23 cellular contexts compared by ENCODE assay signal in the genomic region with DNA sequence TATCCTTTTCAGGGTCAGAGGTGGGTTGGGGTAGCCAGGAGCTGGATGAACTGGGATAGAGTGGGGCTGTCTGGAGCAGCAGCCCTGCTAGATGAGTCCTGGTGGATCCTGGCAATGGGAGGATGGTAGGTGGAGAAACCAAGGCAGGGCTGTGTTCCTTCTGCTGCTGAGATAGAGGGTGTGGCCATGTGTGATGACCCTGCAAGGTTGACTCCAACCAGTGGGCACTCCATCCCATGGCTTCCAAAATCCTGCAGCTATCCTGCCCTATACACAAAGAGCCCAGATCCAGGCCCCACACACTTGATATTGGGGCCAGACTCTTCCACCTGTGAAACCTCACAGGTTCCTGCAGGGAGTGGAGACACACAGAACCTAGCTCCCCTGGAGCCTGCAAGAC. TPM values are rescaled to one million over a fixed set of nuclear protein-coding genes. Genes with fewer than 3 reads are reported as not detected.
DNase-seq lines count a peak whose midpoint lies in the region; ATAC-seq and TF ChIP-seq lines count a peak whose summit lies in the region.
"Had no signal": no experiment of that assay in that cellular context is flagged by ENCODE, and none has a peak within 500 bp of the region (broad histone marks: within the 10 kb centered on the region; RNA-seq: fewer than 3 reads in every experiment).

No MANE protein-coding gene starts in this region.

- H3K4me3 ChIP-seq in suprapubic skin, result no peak overlapping the region
- H3K4me3 ChIP-seq: cardiac muscle cell, esophagus muscularis mucosa, gastroesophageal sphincter, GM23248, smooth muscle cell had no signal

- peaks cover 48% of the 10 kb centered on the region for H3K36me3 ChIP-seq in suprapubic skin

- H3K4me1 Mint-ChIP-seq in stimulated activated naive CD8-positive, alpha-beta T cell treated with anti-CD3 and anti-CD28 coated beads, Interleukin-15, Interleukin-2, amounts not matched to agents 100 ng/mL and 50 ng/mL, for 24 hours (ENCODE audit: low read depth), result peaks cover 27% of the 10 kb centered on the region
- H3K4me1 Mint-ChIP-seq in activated T-helper 1 cell treated with anti-CD3 and anti-CD28 coated beads, Interleukin-12 subunit alpha, Interleukin-12 subunit beta, Interleukin-2, Interleukin-4 antibody, amounts not matched to agents 30 ng/mL and 10 ng/mL and 1 ng/mL, durations not matched to agents 14 hours and 24 hours and 36 hours (ENCODE audit: low read depth), result peaks cover 29% of the 10 kb centered on the region
- H3K4me1 Mint-ChIP-seq in immature natural killer cell, result peaks cover 22 to 37% of the 10 kb centered on the region in 2 donors

- no peak for TF ChIP-seq POLR2A in suprapubic skin (IDR thresholded peaks at IDR 0.05)

- H3K27ac ChIP-seq in suprapubic skin, result no peak overlapping the region
- H3K27ac ChIP-seq: neutrophil, WERI-Rb-1 had no signal

- no peak overlapping the region for H3K4me3 Mint-ChIP-seq in stimulated activated naive CD8-positive, alpha-beta T cell treated with anti-CD3 and anti-CD28 coated beads, Interleukin-15, Interleukin-2, amounts not matched to agents 100 ng/mL and 50 ng/mL, for 24 hours
- H3K4me3 Mint-ChIP-seq in activated T-helper 1 cell treated with anti-CD3 and anti-CD28 coated beads, Interleukin-12 subunit alpha, Interleukin-12 subunit beta, Interleukin-2, Interleukin-4 antibody, amounts not matched to agents 30 ng/mL and 10 ng/mL and 1 ng/mL, durations not matched to agents 14 hours and 24 hours and 36 hours, result peak overlapping the region; percentile 12
- H3K4me3 Mint-ChIP-seq in immature natural killer cell, result peak overlapping the region in 3 of 5 donors; percentile 18 to 97 (median 61)

- no peaks in the 10 kb centered on the region for H3K27me3 ChIP-seq in suprapubic skin
- H3K27me3 ChIP-seq: cardiac muscle cell, esophagus muscularis mucosa, gastroesophageal sphincter, neutrophil had no signal

- H3K4me1 ChIP-seq in suprapubic skin, result peaks cover 23% of the 10 kb centered on the region

- H3K27ac Mint-ChIP-seq in stimulated activated naive CD8-positive, alpha-beta T cell treated with anti-CD3 and anti-CD28 coated beads, Interleukin-15, Interleukin-2, amounts not matched to agents 100 ng/mL and 50 ng/mL, for 24 hours, result peak overlapping the region; percentile 9
- H3K27ac Mint-ChIP-seq in activated T-helper 1 cell treated with anti-CD3 and anti-CD28 coated beads, Interleukin-12 subunit alpha, Interleukin-12 subunit beta, Interleukin-2, Interleukin-4 antibody, amounts not matched to agents 30 ng/mL and 10 ng/mL and 1 ng/mL, durations not matched to agents 14 hours and 24 hours and 36 hours, result no peak overlapping the region
- H3K27ac Mint-ChIP-seq in immature natural killer cell, result peak overlapping the region in 5 of 6 donors; percentile 62 to 100 (median 83)
- H3K27ac Mint-ChIP-seq: activated CD8-positive, alpha-beta T cell treated with anti-CD3 and anti-CD28 coated beads for 36 hours had no signal

- H3K36me3 Mint-ChIP-seq in stimulated activated naive CD8-positive, alpha-beta T cell treated with anti-CD3 and anti-CD28 coated beads, Interleukin-15, Interleukin-2, amounts not matched to agents 100 ng/mL and 50 ng/mL, for 24 hours (ENCODE audit: low read depth), result peaks cover 28% of the 10 kb centered on the region
- peaks cover 7% of the 10 kb centered on the region for H3K36me3 Mint-ChIP-seq in activated T-helper 1 cell treated with anti-CD3 and anti-CD28 coated beads, Interleukin-12 subunit alpha, Interleukin-12 subunit beta, Interleukin-2, Interleukin-4 antibody, amounts not matched to agents 30 ng/mL and 10 ng/mL and 1 ng/mL, durations not matched to agents 14 hours and 24 hours and 36 hours (ENCODE audit: low read depth)
- no peaks in the 10 kb centered on the region for H3K36me3 Mint-ChIP-seq in immature natural killer cell

- intact Hi-C loops in activated T-helper 1 cell treated with anti-CD3 and anti-CD28 coated beads, Interleukin-12 subunit alpha, Interleukin-12 subunit beta, Interleukin-2, Interleukin-4 antibody, amounts not matched to agents 30 ng/mL and 10 ng/mL and 1 ng/mL, durations not matched to agents 14 hours and 24 hours and 36 hours (cut with micrococcal nuclease), result no loop called here

- H3K9me3 ChIP-seq in suprapubic skin, result no peaks in the 10 kb centered on the region
- H3K9me3 ChIP-seq: esophagus muscularis mucosa, gastroesophageal sphincter, neutrophil had no signal

- no peak for TF ChIP-seq EP300 in suprapubic skin (IDR thresholded peaks at IDR 0.05)

- ATAC-seq in stimulated activated naive CD8-positive, alpha-beta T cell treated with anti-CD3 and anti-CD28 coated beads, Interleukin-15, Interleukin-2, amounts not matched to agents 100 U/mL and 50 U/mL, for 24 hours, result no peak
- ATAC-seq in GM21360 (IDR thresholded peaks at IDR 0.05; ENCODE audit: unreplicated experiment) (no peak), GM18861 (IDR thresholded peaks at IDR 0.05; ENCODE audit: unreplicated experiment) (no peak)
- ATAC-seq: activated CD8-positive, alpha-beta T cell treated with anti-CD3 and anti-CD28 coated beads for 36 hours; gastroesophageal sphincter; left colon had no signal

- TF ChIP-seq CTCF in suprapubic skin (IDR thresholded peaks at IDR 0.05), result no peak

- H3K9me3 Mint-ChIP-seq in stimulated activated naive CD8-positive, alpha-beta T cell treated with anti-CD3 and anti-CD28 coated beads, Interleukin-15, Interleukin-2, amounts not matched to agents 100 ng/mL and 50 ng/mL, for 24 hours, result no peaks in the 10 kb centered on the region
- no peaks in the 10 kb centered on the region for H3K9me3 Mint-ChIP-seq in activated T-helper 1 cell treated with anti-CD3 and anti-CD28 coated beads, Interleukin-12 subunit alpha, Interleukin-12 subunit beta, Interleukin-2, Interleukin-4 antibody, amounts not matched to agents 30 ng/mL and 10 ng/mL and 1 ng/mL, durations not matched to agents 14 hours and 24 hours and 36 hours
- H3K9me3 Mint-ChIP-seq in immature natural killer cell, result no peaks in the 10 kb centered on the region
- H3K9me3 Mint-ChIP-seq: activated CD8-positive, alpha-beta T cell treated with anti-CD3 and anti-CD28 coated beads for 36 hours; activated T-helper 2 cell treated with anti-CD3 and anti-CD28 coated beads, Interferon-gamma antibody, Interleukin-2, Interleukin-4, amounts not matched to agents 10 μg/mL and 5 μg/mL and 100 μg/mL, durations not matched to agents 14 hours and 24 hours and 36 hours had no signal

- no peak for DNase-seq in stimulated activated naive CD8-positive, alpha-beta T cell treated with anti-CD3 and anti-CD28 coated beads, Interleukin-15, Interleukin-2, amounts not matched to agents 100 U/mL and 50 U/mL, for 24 hours
- DNase-seq in activated T-helper 1 cell treated with anti-CD3 and anti-CD28 coated beads, Interleukin-12 subunit alpha, Interleukin-12 subunit beta, Interleukin-2, Interleukin-4 antibody, amounts not matched to agents 30 ng/mL and 10 ng/mL and 1 ng/mL, durations not matched to agents 14 hours and 24 hours and 36 hours (ENCODE audit: low spot score), result no peak
- DNase-seq in immature natural killer cell, result no peak
- no peak for DNase-seq in suprapubic skin (ENCODE audit: low spot score in 2 of 2)
- DNase-seq in KBM-7, result no peak
- DNase-seq: activated CD8-positive, alpha-beta T cell treated with anti-CD3 and anti-CD28 coated beads for 36 hours; GM23248; left colon; NCI-H1092; NCI-H2029; NCI-H510A; stimulated activated CD4-positive, alpha-beta T cell treated with anti-CD3 and anti-CD28 coated beads, Interleukin-4, amount 100 ng/mL, for 4 hours; substantia nigra; WERI-Rb-1 had no signal

- in situ Hi-C loops in KBM-7 (cut with MboI; ENCODE audit: low pct_unique_long_range_greater_than_20kb, low sequenced_read_pairs), result no loop called here

- no peaks in the 10 kb centered on the region for H3K27me3 Mint-ChIP-seq in stimulated activated naive CD8-positive, alpha-beta T cell treated with anti-CD3 and anti-CD28 coated beads, Interleukin-15, Interleukin-2, amounts not matched to agents 100 ng/mL and 50 ng/mL, for 24 hours
- H3K27me3 Mint-ChIP-seq in activated T-helper 1 cell treated with anti-CD3 and anti-CD28 coated beads, Interleukin-12 subunit alpha, Interleukin-12 subunit beta, Interleukin-2, Interleukin-4 antibody, amounts not matched to agents 30 ng/mL and 10 ng/mL and 1 ng/mL, durations not matched to agents 14 hours and 24 hours and 36 hours (ENCODE audit: insufficient read depth), result no peaks in the 10 kb centered on the region
- peaks cover 2 to 17% (median 9%) of the 10 kb centered on the region in 3 donors for H3K27me3 Mint-ChIP-seq in immature natural killer cell (ENCODE audit: low read depth in 3 of 3)
- H3K27me3 Mint-ChIP-seq: activated CD8-positive, alpha-beta T cell treated with anti-CD3 and anti-CD28 coated beads for 36 hours had no signal

RNA-seq across cellular contexts. Expression of a gene that starts 2.4 kb away (rescaled TPM):
- total RNA-seq in activated T-helper 1 cell treated with anti-CD3 and anti-CD28 coated beads, Interleukin-12 subunit alpha, Interleukin-12 subunit beta, Interleukin-2, Interleukin-4 antibody, amounts not matched to agents 30 ng/mL and 10 ng/mL and 1 ng/mL, durations not matched to agents 14 hours and 24 hours and 36 hours, result 6.6 and 6.7 TPM in 2 replicates
- 1 to 10 TPM; 2.3 to 3.6 (median 2.5) TPM for polyA plus RNA-seq in immature natural killer cell
- 10 to 100 TPM; 19.8 to 38.8 (median 24.0) TPM for total RNA-seq in suprapubic skin

RNA-seq across cellular contexts. Expression of a gene that starts 6.9 kb away (rescaled TPM):
- total RNA-seq in activated T-helper 1 cell treated with anti-CD3 and anti-CD28 coated beads, Interleukin-12 subunit alpha, Interleukin-12 subunit beta, Interleukin-2, Interleukin-4 antibody, amounts not matched to agents 30 ng/mL and 10 ng/mL and 1 ng/mL, durations not matched to agents 14 hours and 24 hours and 36 hours, result 12.8 and 15.5 TPM in 2 replicates
- polyA plus RNA-seq in immature natural killer cell, result 10 to 100 TPM in 2 of 3 donors, 1 to 10 TPM in 1; 5.8 to 13.8 (median 11.4) TPM
- 10 to 100 TPM; 20.3 to 41.5 (median 25.6) TPM for total RNA-seq in suprapubic skin

RNA-seq across cellular contexts. Expression of a gene that starts 22.4 kb away (rescaled TPM):
- 14.3 and 15.1 TPM in 2 replicates for total RNA-seq in activated T-helper 1 cell treated with anti-CD3 and anti-CD28 coated beads, Interleukin-12 subunit alpha, Interleukin-12 subunit beta, Interleukin-2, Interleukin-4 antibody, amounts not matched to agents 30 ng/mL and 10 ng/mL and 1 ng/mL, durations not matched to agents 14 hours and 24 hours and 36 hours
- 1 to 10 TPM in 2 of 3 donors, not detected in 1; 1.1 to 2.0 TPM for polyA plus RNA-seq in immature natural killer cell
- total RNA-seq in suprapubic skin, result 10 to 100 TPM in 3 of 4 donors, 1 to 10 TPM in 1; 9.7 to 28.7 (median 13.8) TPM

RNA-seq across cellular contexts. Expression of a gene that starts 33.8 kb away (rescaled TPM):
- 3.4 and 3.5 TPM in 2 replicates for total RNA-seq in activated T-helper 1 cell treated with anti-CD3 and anti-CD28 coated beads, Interleukin-12 subunit alpha, Interleukin-12 subunit beta, Interleukin-2, Interleukin-4 antibody, amounts not matched to agents 30 ng/mL and 10 ng/mL and 1 ng/mL, durations not matched to agents 14 hours and 24 hours and 36 hours
- 1 to 10 TPM in 1 of 3 donors, under 1 TPM in 1, not detected in 1; 0.60 to 1.2 TPM for polyA plus RNA-seq in immature natural killer cell
- total RNA-seq in suprapubic skin, result 1 to 10 TPM; 1.7 to 2.9 (median 2.3) TPM
- total RNA-seq: cardiac muscle cell had no signal

RNA-seq across cellular contexts. Expression of a gene that starts 38.0 kb away (rescaled TPM):
- total RNA-seq in activated T-helper 1 cell treated with anti-CD3 and anti-CD28 coated beads, Interleukin-12 subunit alpha, Interleukin-12 subunit beta, Interleukin-2, Interleukin-4 antibody, amounts not matched to agents 30 ng/mL and 10 ng/mL and 1 ng/mL, durations not matched to agents 14 hours and 24 hours and 36 hours, result 23.3 and 24.7 TPM in 2 replicates
- 10 to 100 TPM in 2 of 3 donors, 1 to 10 TPM in 1; 7.6 to 23.7 (median 14.8) TPM for polyA plus RNA-seq in immature natural killer cell
- total RNA-seq in suprapubic skin, result 10 to 100 TPM in 2 of 4 donors, 1 to 10 TPM in 2; 2.1 to 19.1 (median 10.7) TPM
